16 cellular contexts compared by ENCODE assay signal in genomic region chr4:177001271-177002175, GRCh38.
A peak's percentile ranks its signal among the peaks of the same experiment; 100 is the strongest.
DNase-seq lines count a peak whose midpoint lies in the region; ATAC-seq, FAIRE-seq and TF ChIP-seq lines count a peak whose summit lies in the region.
"Had no signal": no experiment of that assay in that cellular context is flagged by ENCODE, and none has a peak within 500 bp of the region (broad histone marks: within the 10 kb centered on the region; RNA-seq: fewer than 3 reads in every experiment).

No MANE protein-coding gene starts in this region.

- H3K9ac ChIP-seq in skeletal muscle satellite cell (ENCODE audit: low read depth, low read length) = peak overlapping the region; percentile 44

- H3K27me3 Mint-ChIP-seq in effector memory CD8-positive, alpha-beta T cell = no peaks in the 10 kb centered on the region

- no peak overlapping the region for H3K4me3 Mint-ChIP-seq in effector memory CD8-positive, alpha-beta T cell
- H3K4me3 Mint-ChIP-seq: activated T-cell treated with anti-CD3 and anti-CD28 coated beads, Interleukin-2, amount 50 U/mL, for 72 hours; neural crest cell had no signal

- H3K4me2 ChIP-seq in skeletal muscle satellite cell (ENCODE audit: low read length) = peak overlapping the region; percentile 59

- DNase-seq in HTR-8/SVneo (ENCODE audit: insufficient read length, low spot score) = peak; percentile 41
- peak; percentile 19 for DNase-seq in RCC 7860 (ENCODE audit: low spot score)
- DNase-seq in fibroblast of mammary gland (ENCODE audit: low read depth) = peak; percentile 78
- DNase-seq in effector memory CD8-positive, alpha-beta T cell = no peak
- no peak for DNase-seq in C1 segment of cervical spinal cord (lab: John Stamatoyannopoulos, UW)
- DNase-seq: activated CD4-positive, alpha-beta T cell treated with anti-CD3 and anti-CD28 coated beads for 4 hours; activated T-cell treated with anti-CD3 and anti-CD28 coated beads, Interleukin-2, amount 50 U/mL, for 72 hours; aorta; effector CD4-positive, alpha-beta T cell; lower lobe of right lung; NCI-H1436 treated with DMSO at 0.1 percent for 48 hours; NCI-H82; tibial artery had no signal

- H3K36me3 Mint-ChIP-seq in effector memory CD8-positive, alpha-beta T cell (ENCODE audit: insufficient read depth) = no peaks in the 10 kb centered on the region

- no peak overlapping the region for H3K27ac Mint-ChIP-seq in effector memory CD8-positive, alpha-beta T cell
- H3K27ac Mint-ChIP-seq: activated T-cell treated with anti-CD3 and anti-CD28 coated beads, Interleukin-2, amount 50 U/mL, for 72 hours had no signal

- H3K36me3 ChIP-seq in skeletal muscle satellite cell (ENCODE audit: insufficient read depth, low read length) = no peaks in the 10 kb centered on the region
- H3K36me3 ChIP-seq: lower lobe of right lung, tibial artery had no signal

- H3K4me1 Mint-ChIP-seq in effector memory CD8-positive, alpha-beta T cell (ENCODE audit: low read depth in 2 of 2) = no peaks in the 10 kb centered on the region
- H3K4me1 Mint-ChIP-seq: neural crest cell had no signal

- peak; percentile 40 for FAIRE-seq in HTR-8/SVneo (lab: Jason Lieb, UNC)
- FAIRE-seq in RCC 7860 (lab: Jason Lieb, UNC) = peak; percentile 49

- ATAC-seq in effector memory CD8-positive, alpha-beta T cell (replicated peaks) = no peak
- ATAC-seq in HG02642 (IDR thresholded peaks at IDR 0.05; ENCODE audit: poor library complexity, unreplicated experiment) = no peak
- ATAC-seq: activated T-cell treated with anti-CD3 and anti-CD28 coated beads, Interleukin-2, amount 50 U/mL, for 72 hours; lower lobe of right lung had no signal

- H3K4me3 ChIP-seq in fibroblast of mammary gland (ENCODE audit: control insufficient read depth, low read depth, low read length) = no peak overlapping the region
- no peak overlapping the region for H3K4me3 ChIP-seq in skeletal muscle satellite cell (ENCODE audit: low read length)
- H3K4me3 ChIP-seq: lower lobe of right lung, tibial artery had no signal

- no peaks in the 10 kb centered on the region for H3K9me3 Mint-ChIP-seq in effector memory CD8-positive, alpha-beta T cell

- H3K27me3 ChIP-seq in skeletal muscle satellite cell (ENCODE audit: control insufficient read depth, insufficient read depth, low read length) = no peaks in the 10 kb centered on the region
- H3K27me3 ChIP-seq: tibial artery had no signal

- no peak for TF ChIP-seq CTCF in fibroblast of mammary gland (conservative IDR thresholded peaks at IDR 0.05; ENCODE audit: control insufficient read depth, insufficient read depth, low read depth, low read length)

- H3K4me1 ChIP-seq in skeletal muscle satellite cell (ENCODE audit: control insufficient read depth, insufficient read depth, low read length) = peaks cover 41% of the 10 kb centered on the region
- H3K4me1 ChIP-seq: lower lobe of right lung had no signal

- H3K9me3 ChIP-seq in skeletal muscle satellite cell (replicated peaks; ENCODE audit: low read length) = no peaks in the 10 kb centered on the region
- H3K9me3 ChIP-seq: lower lobe of right lung had no signal

Comparison
In these comparisons a context has a peak if more than half of its experiments do, and no peak if none do; other contexts are left out.
1. DNase-seq: peak in HTR-8/SVneo (single experiment), RCC 7860 (single experiment) and fibroblast of mammary gland (single experiment); none in effector memory CD8-positive, alpha-beta T cell (0 of 3) and C1 segment of cervical spinal cord (0 of 14).